8 cellular contexts compared by ENCODE assay signal in genomic region chr17:79789943-79790804, GRCh38.
DNase-seq lines count a peak whose midpoint lies in the region; ATAC-seq and TF ChIP-seq lines count a peak whose summit lies in the region.

No MANE protein-coding gene starts in this region.

- TF ChIP-seq CTCF in AG04449 (IDR thresholded peaks at IDR 0.05; ENCODE audit: insufficient read depth, low read length, missing control alignments) (peak; percentile 64), GM12874 (IDR thresholded peaks at IDR 0.05; ENCODE audit: insufficient read depth, low read depth, low read length) (peak; percentile 86), parathyroid adenoma (IDR thresholded peaks at IDR 0.05) (peak; percentile 61)

- POLR2A ChIA-PET in AG04449 (lab: Yijun Ruan, JAX): interaction anchor here (1.5 kb wide), 1 partner anchor 49 kb away, joined by 3 read pairs; the partner anchor contains the start of gene CBX4

- H3K9me3 ChIP-seq in SK-N-MC (ENCODE audit: low read depth, low read length) (no peaks in the 10 kb centered on the region), parathyroid adenoma (ENCODE audit: control insufficient read depth, low read length) (no peaks in the 10 kb centered on the region)

- H3K36me3 ChIP-seq in SK-N-MC (ENCODE audit: insufficient read depth, low read length) (peaks cover 12% of the 10 kb centered on the region), parathyroid adenoma (ENCODE audit: control insufficient read depth, insufficient read depth, low read length) (no peaks in the 10 kb centered on the region)

- H3K4me3 ChIP-seq in AG04449 (ENCODE audit: low read depth, low read length): no peak overlapping the region
- H3K4me3 ChIP-seq in SK-N-MC: no peak overlapping the region
- peak overlapping the region; percentile 36 for H3K4me3 ChIP-seq in parathyroid adenoma (ENCODE audit: low read depth, low read length)

- no peaks in the 10 kb centered on the region for H3K4me1 ChIP-seq in parathyroid adenoma

- CTCF ChIA-PET in AG04449 (lab: Yijun Ruan, JAX): interaction anchor here (0.7 to 2.2 kb wide), 17 partner anchors 9 to 219 kb away, joined by 3 to 15 read pairs (median 4); partner anchors contain the start of gene CBX2

- peak overlapping the region; percentile 52 for H3K4me2 ChIP-seq in parathyroid adenoma (ENCODE audit: low read length)

- ATAC-seq in GM18505 (IDR thresholded peaks at IDR 0.05; ENCODE audit: unreplicated experiment) (no peak), GM18511 (IDR thresholded peaks at IDR 0.05; ENCODE audit: unreplicated experiment) (no peak)

- H3K9ac ChIP-seq in SK-N-MC (ENCODE audit: insufficient read length) (no peak overlapping the region), parathyroid adenoma (no peak overlapping the region)

- no peak overlapping the region for H2AFZ ChIP-seq in parathyroid adenoma

- DNase-seq in AG04449 (ENCODE audit: low read depth, low spot score) (no peak), SK-N-MC (ENCODE audit: low read depth, low spot score) (no peak), germinal center (ENCODE audit: low spot score) (peak; percentile 82)
- no peak for DNase-seq in effector CD8-positive, alpha-beta T cell (lab: John Stamatoyannopoulos, UW)

- no peak for TF ChIP-seq POLR2A in GM18505 (IDR thresholded peaks at IDR 0.05; ENCODE audit: borderline replicate concordance, extremely low read depth, insufficient read depth, insufficient read length)

- H3K27ac ChIP-seq in SK-N-MC (peak overlapping the region; percentile 97; the same call in 1 of the 2 replicates), parathyroid adenoma (no peak overlapping the region)

- H3K27me3 ChIP-seq in parathyroid adenoma (ENCODE audit: control insufficient read depth, insufficient read depth, low read length): peaks cover 8% of the 10 kb centered on the region

- no peaks in the 10 kb centered on the region for H3K79me2 ChIP-seq in parathyroid adenoma
